8 cellular contexts compared by ENCODE assay signal in genomic region chr11:69008774-69009440, GRCh38. TPM values are rescaled to one million over a fixed set of nuclear protein-coding genes. Genes with fewer than 3 reads are reported as not detected.
A peak's percentile ranks its signal among the peaks of the same experiment; 100 is the strongest.
DNase-seq lines count a peak whose midpoint lies in the region; TF ChIP-seq lines count a peak whose summit lies in the region.
"Had no signal": no experiment of that assay in that cellular context is flagged by ENCODE, and none has a peak within 500 bp of the region (broad histone marks: within the 10 kb centered on the region; RNA-seq: fewer than 3 reads in every experiment).

No MANE protein-coding gene starts in this region.

- peaks cover 13% of the 10 kb centered on the region for H3K27me3 Mint-ChIP-seq in endothelial cell (ENCODE audit: unreplicated experiment)

- DNase-seq in LHCN-M2 (ENCODE audit: low read depth) = peak; percentile 89
- DNase-seq in choroid plexus epithelial cell (ENCODE audit: low read depth) = peak; percentile 95
- DNase-seq in lower leg skin (ENCODE audit: low spot score in 2 of 2) = peak; percentile 81 to 96
- no peak for DNase-seq in DMS53 treated with DMSO at 0.1 percent for 48 hours (lab: John Stamatoyannopoulos, UW; ENCODE audit: unreplicated experiment)
- no peak for DNase-seq in endothelial cell (ENCODE audit: low spot score)
- no peak for DNase-seq in occipital lobe (lab: John Stamatoyannopoulos, UW)

- TF ChIP-seq POLR2A in lower leg skin (IDR thresholded peaks at IDR 0.05) = no peak

- peak overlapping the region; percentile 93 for H3K27ac ChIP-seq in urinary bladder (ENCODE audit: low read depth)

- H3K4me1 Mint-ChIP-seq in endothelial cell (ENCODE audit: unreplicated experiment) = no peaks in the 10 kb centered on the region

- WGBS in lower leg skin, 2 donors = 44% methylated on average over 14 to 16 of the region's 16 CpGs
- WGBS in urinary bladder = 23% methylated on average over 16 of the region's 16 CpGs

- no peak overlapping the region for H3K4me3 Mint-ChIP-seq in endothelial cell (ENCODE audit: unreplicated experiment)
- H3K4me3 Mint-ChIP-seq: memory B cell had no signal

- no peak overlapping the region for H3K27ac Mint-ChIP-seq in endothelial cell (ENCODE audit: unreplicated experiment)
- H3K27ac Mint-ChIP-seq: memory B cell had no signal

- H3K36me3 ChIP-seq in urinary bladder (ENCODE audit: insufficient read depth) = no peaks in the 10 kb centered on the region

- intact Hi-C loops in lower leg skin (cut with DNase I; ENCODE audit: low total_unique reads) = no loop called here

- H3K4me3 ChIP-seq in choroid plexus epithelial cell (ENCODE audit: low read depth, low read length) (no peak overlapping the region), lower leg skin (ENCODE audit: low read depth, poor library complexity, severe bottlenecking) (no peak overlapping the region), urinary bladder (ENCODE audit: low read depth, low read length) (no peak overlapping the region)

- no peaks in the 10 kb centered on the region for H3K9me3 Mint-ChIP-seq in endothelial cell (ENCODE audit: unreplicated experiment)
- H3K9me3 Mint-ChIP-seq: memory B cell had no signal

- TF ChIP-seq CTCF in choroid plexus epithelial cell (conservative IDR thresholded peaks at IDR 0.05; ENCODE audit: low read depth, low read length) (no peak), lower leg skin (IDR thresholded peaks at IDR 0.05) (no peak), endothelial cell (IDR thresholded peaks at IDR 0.05; ENCODE audit: unreplicated experiment) (no peak)

- H3K4me1 ChIP-seq in urinary bladder (ENCODE audit: insufficient read depth) = no peaks in the 10 kb centered on the region

- H3K36me3 Mint-ChIP-seq in endothelial cell (ENCODE audit: low read depth, unreplicated experiment) = no peaks in the 10 kb centered on the region
- H3K36me3 Mint-ChIP-seq: memory B cell had no signal

RNA-seq across cellular contexts. Expression of gene MRGPRF, which starts 4.1 kb away (rescaled TPM):
- total RNA-seq in LHCN-M2 (2014; rRNA removed) (0.38 and 0.63 TPM in 2 replicates), lower leg skin (10 to 100 TPM in 2 of 4 donors, 1 to 10 TPM in 1, under 1 TPM in 1; 0.84 to 11.0 (median 7.3) TPM), urinary bladder (48.5 TPM), endothelial cell (ENCODE audit: unreplicated experiment) (0.54 TPM), occipital lobe (2.3 TPM)
- polyA plus RNA-seq in LHCN-M2 (2012) = 0.81 TPM
- 151 TPM for polyA plus RNA-seq in urinary bladder

RNA-seq across cellular contexts. Expression of gene MRGPRD, which starts 28.1 kb away (rescaled TPM):
- total RNA-seq in LHCN-M2 (2014; rRNA removed) = not detected in 2 replicates
- not detected for polyA plus RNA-seq in LHCN-M2 (2012)
- not detected for total RNA-seq in lower leg skin
- total RNA-seq in urinary bladder = not detected
- 1.5 TPM for polyA plus RNA-seq in urinary bladder
- not detected for total RNA-seq in endothelial cell (ENCODE audit: unreplicated experiment)
- not detected for total RNA-seq in occipital lobe

RNA-seq across cellular contexts. Expression of gene TPCN2, which starts 39.8 kb away (rescaled TPM):
- total RNA-seq in LHCN-M2 (2014; rRNA removed) = 7.1 and 10.1 TPM in 2 replicates
- polyA plus RNA-seq in LHCN-M2 (2012) = 4.2 TPM
- total RNA-seq in lower leg skin = 10 to 100 TPM; 12.7 to 16.9 (median 14.2) TPM
- total RNA-seq in urinary bladder = 14.0 TPM
- 14.4 TPM for polyA plus RNA-seq in urinary bladder
- total RNA-seq in endothelial cell (ENCODE audit: unreplicated experiment) = 31.4 TPM
- 7.6 TPM for total RNA-seq in occipital lobe

Comparison
In these comparisons a context has a peak if more than half of its experiments do, and no peak if none do; other contexts are left out.
1. DNase-seq: peak in LHCN-M2 (single experiment), choroid plexus epithelial cell (single experiment) and lower leg skin (2 of 2); none in DMS53 treated with DMSO at 0.1 percent for 48 hours (single experiment), endothelial cell (single experiment) and occipital lobe (single experiment).